In genomic region chrX:40169193-40170086, GRCh38 we compare ENCODE assay signal across 8 cellular contexts.
DNase-seq lines count a peak whose midpoint lies in the region; ATAC-seq, FAIRE-seq and TF ChIP-seq lines count a peak whose summit lies in the region.

No MANE protein-coding gene starts in this region.

- ATAC-seq in stimulated activated naive CD8-positive, alpha-beta T cell treated with anti-CD3 and anti-CD28 coated beads, Interleukin-15, Interleukin-2, amounts not matched to agents 100 U/mL and 50 U/mL, for 24 hours = peak; percentile 70

- FAIRE-seq in G401.6 (lab: Jason Lieb, UNC) = peak; percentile 90

- peak overlapping the region; percentile 98 for H3K27ac ChIP-seq in VCaP
- no peak overlapping the region for H3K27ac ChIP-seq in caudate nucleus (ENCODE audit: low read depth, low read length)

- no peak overlapping the region for H3K27ac Mint-ChIP-seq in HFFc6

- TF ChIP-seq CTCF in HFFc6 (IDR thresholded peaks at IDR 0.05) = peak; percentile 45; the same call in 1 of the 2 replicates
- peak; percentile 55 for TF ChIP-seq CTCF in VCaP (conservative IDR thresholded peaks at IDR 0.05)

- H3K4me1 Mint-ChIP-seq in HFFc6 (ENCODE audit: low read depth) = peaks cover 41% of the 10 kb centered on the region

- H3K27me3 Mint-ChIP-seq in HFFc6 (ENCODE audit: insufficient read depth) = no peaks in the 10 kb centered on the region; the same call in 1 of the 2 replicates

- H3K36me3 Mint-ChIP-seq in HFFc6 (ENCODE audit: low read depth) = no peaks in the 10 kb centered on the region

- DNase-seq in HFFc6 = no peak
- DNase-seq in NCI-H2081 treated with DMSO at 0.1 percent for 48 hours (lab: John Stamatoyannopoulos, UW) = peak; percentile 59
- DNase-seq in central memory CD4-positive, alpha-beta T cell = peak; percentile 78
- peak; percentile 74 for DNase-seq in mucosa of gallbladder (ENCODE audit: low spot score)
- peak; percentile 79 for DNase-seq in stimulated activated naive CD8-positive, alpha-beta T cell treated with anti-CD3 and anti-CD28 coated beads, Interleukin-15, Interleukin-2, amounts not matched to agents 100 U/mL and 50 U/mL, for 24 hours
- DNase-seq in caudate nucleus (lab: John Stamatoyannopoulos, UW) = no peak

- no peaks in the 10 kb centered on the region for H3K9me3 Mint-ChIP-seq in HFFc6

- no peak overlapping the region for H3K4me3 Mint-ChIP-seq in HFFc6

Comparison
In these comparisons a context has a peak if more than half of its experiments do, and no peak if none do; other contexts are left out.
1. DNase-seq: peak in NCI-H2081 treated with DMSO at 0.1 percent for 48 hours (single experiment), central memory CD4-positive, alpha-beta T cell (single experiment), mucosa of gallbladder (single experiment) and stimulated activated naive CD8-positive, alpha-beta T cell treated with anti-CD3 and anti-CD28 coated beads, Interleukin-15, Interleukin-2, amounts not matched to agents 100 U/mL and 50 U/mL, for 24 hours (single experiment); none in HFFc6 (single experiment) and caudate nucleus (0 of 61).